Comparison of ENCODE assay signal across 18 cellular contexts in the genomic region with DNA sequence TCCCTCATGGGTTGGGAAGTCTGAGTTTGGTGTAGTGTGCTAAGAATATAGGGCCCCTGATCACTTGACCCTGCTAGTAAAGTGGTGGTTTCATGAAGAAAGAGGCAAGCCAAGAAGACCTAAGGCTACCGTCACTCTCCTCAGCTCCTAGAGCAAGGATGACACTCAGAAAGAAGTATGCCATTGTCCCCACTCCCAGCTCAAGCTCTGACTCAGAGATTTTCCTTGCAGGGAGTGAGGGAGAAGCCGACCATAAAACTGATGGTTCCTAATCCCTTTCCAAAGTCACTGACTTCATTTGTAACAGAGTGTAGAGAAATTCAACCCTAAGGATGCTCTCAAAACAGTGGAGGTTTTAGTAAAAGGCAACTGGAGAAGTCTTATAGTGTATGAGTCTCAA.
A peak's percentile ranks its signal among the peaks of the same experiment; 100 is the strongest.
DNase-seq lines count a peak whose midpoint lies in the region; ATAC-seq and TF ChIP-seq lines count a peak whose summit lies in the region.
"Had no signal": no experiment of that assay in that cellular context is flagged by ENCODE, and none has a peak within 500 bp of the region (broad histone marks: within the 10 kb centered on the region; RNA-seq: fewer than 3 reads in every experiment).

No MANE protein-coding gene starts in this region.

- no peaks in the 10 kb centered on the region for H3K27me3 ChIP-seq in testis
- H3K27me3 ChIP-seq: SJSA1 had no signal

- whole genome bisulfite sequencing in testis, 2 donors, result 92 to 100% methylated on average over 2 of the region's 2 CpGs

- H3K4me3 ChIP-seq in testis, result no peak overlapping the region
- H3K4me3 ChIP-seq: HAP-1, SJSA1 had no signal

- in situ Hi-C loops in SK-MEL-5 (cut with HindIII; ENCODE audit: low pct_unique_long_range_greater_than_20kb, low sequenced_read_pairs), result no loop called here

- no peaks in the 10 kb centered on the region for H3K4me1 ChIP-seq in testis
- H3K4me1 ChIP-seq: SJSA1 had no signal

- no peak for TF ChIP-seq CTCF in testis (IDR thresholded peaks at IDR 0.05)

- DNase-seq in HT1080 (ENCODE audit: low read depth) (peak; percentile 19), SK-MEL-5 (ENCODE audit: low read depth, low spot score) (peak; percentile 21), kidney tubule cell (ENCODE audit: low spot score) (peak; percentile 30), NCI-H2107 (lab: John Stamatoyannopoulos, UW) (no peak), CD1c-positive myeloid dendritic cell (ENCODE audit: extremely low spot score) (no peak), testis (no peak)
- DNase-seq: DMS79 treated with DMSO at 0.1 percent for 48 hours; KG1; NCI-H1436; NCI-H2029; NCI-H2171 treated with DMSO at 0.1 percent for 48 hours; NCI-H446 treated with DMSO at 0.1 percent for 48 hours; NK-92 treated with Interleukin-12 subunit alpha and Interleukin-12 subunit beta, amount 100 ng/mL, for 24 hours; OCI-M1 had no signal

- intact Hi-C loops in testis (cut with DNase I; ENCODE audit: low total_unique reads), result no loop called here

- no peak for TF ChIP-seq POLR2A in testis (IDR thresholded peaks at IDR 0.05)

- H3K27ac ChIP-seq in testis, result no peak overlapping the region
- H3K27ac ChIP-seq: RWPE1, SJSA1 had no signal

- H3K36me3 ChIP-seq in testis (ENCODE audit: low read depth, missing control alignments), result no peaks in the 10 kb centered on the region
- H3K36me3 ChIP-seq: HAP-1, SJSA1 had no signal

- no peak for ATAC-seq in HG03135 (IDR thresholded peaks at IDR 0.05; ENCODE audit: unreplicated experiment)

- H3K9me3 ChIP-seq in testis, result no peaks in the 10 kb centered on the region
- H3K9me3 ChIP-seq: HAP-1, SJSA1 had no signal

Comparison
In these comparisons a context has a peak if more than half of its experiments do, and no peak if none do; other contexts are left out.
1. DNase-seq: peak in HT1080 (single experiment), SK-MEL-5 (single experiment) and kidney tubule cell (single experiment); none in NCI-H2107 (single experiment), CD1c-positive myeloid dendritic cell (single experiment) and testis (single experiment).